ENCODE assay signal across 2 cellular contexts in the genomic region with DNA sequence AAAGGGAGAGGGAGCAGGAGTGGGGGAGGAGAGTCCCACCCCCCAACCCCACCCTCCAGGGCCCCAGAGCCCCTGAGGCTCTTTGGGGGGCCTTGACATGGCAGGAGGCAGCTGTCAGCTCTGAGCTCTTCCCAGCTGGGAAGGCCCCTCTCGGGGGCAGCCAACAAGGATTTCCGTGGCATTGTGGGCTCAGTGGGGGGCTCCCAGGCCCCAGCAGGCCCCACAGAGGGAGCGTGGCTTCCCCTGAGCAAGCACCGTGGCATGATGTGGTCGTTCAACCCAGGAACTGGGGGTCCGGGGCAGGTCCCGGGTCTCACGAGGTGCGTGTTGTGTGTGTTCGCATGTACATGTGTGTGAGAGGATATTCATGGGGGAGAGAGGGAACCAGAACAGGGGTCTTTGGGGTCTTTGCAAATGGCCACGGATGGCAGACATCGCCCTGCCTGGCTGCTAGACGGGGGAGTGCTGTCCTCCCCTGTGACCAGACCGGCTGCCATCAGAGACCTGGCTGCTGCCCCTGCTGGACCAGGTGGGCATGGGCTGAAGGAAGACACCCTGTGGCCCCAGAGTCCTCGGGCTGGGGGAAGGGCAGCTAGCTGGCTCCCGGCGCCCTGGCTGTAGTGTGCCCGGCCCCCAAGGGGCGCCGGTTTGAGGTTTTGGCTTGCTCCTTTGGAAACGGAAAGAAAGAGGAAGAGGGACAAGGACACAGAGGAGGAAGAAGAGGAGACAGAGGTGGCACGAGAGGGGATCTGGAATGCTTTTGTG.
TF ChIP-seq lines count a peak whose summit lies in the region.

No MANE protein-coding gene starts in this region.

TF ChIP-seq in IMR-90, 13 proteins besides CTCF, POLR2A, EP300 and RAD21:
- TF ChIP-seq MAZ (IDR thresholded peaks at IDR 0.05; ENCODE audit: borderline replicate concordance, low read depth, low read length), result no peak
- no peak for TF ChIP-seq NFE2L2 (IDR thresholded peaks at IDR 0.05; ENCODE audit: low read depth, low read length)
- no peak for TF ChIP-seq MAFK (IDR thresholded peaks at IDR 0.05; ENCODE audit: low read depth, low read length)
- TF ChIP-seq ELK1 (IDR thresholded peaks at IDR 0.05; ENCODE audit: borderline replicate concordance, low read depth, low read length), result no peak
- no peak for TF ChIP-seq RFX5 (IDR thresholded peaks at IDR 0.05; ENCODE audit: low read depth, low read length)
- no peak for TF ChIP-seq MXI1 (IDR thresholded peaks at IDR 0.05; ENCODE audit: borderline replicate concordance, low read depth, low read length)
- TF ChIP-seq RCOR1 (IDR thresholded peaks at IDR 0.05; ENCODE audit: insufficient replicate concordance, low read length), result no peak
- TF ChIP-seq, protein P1, sequence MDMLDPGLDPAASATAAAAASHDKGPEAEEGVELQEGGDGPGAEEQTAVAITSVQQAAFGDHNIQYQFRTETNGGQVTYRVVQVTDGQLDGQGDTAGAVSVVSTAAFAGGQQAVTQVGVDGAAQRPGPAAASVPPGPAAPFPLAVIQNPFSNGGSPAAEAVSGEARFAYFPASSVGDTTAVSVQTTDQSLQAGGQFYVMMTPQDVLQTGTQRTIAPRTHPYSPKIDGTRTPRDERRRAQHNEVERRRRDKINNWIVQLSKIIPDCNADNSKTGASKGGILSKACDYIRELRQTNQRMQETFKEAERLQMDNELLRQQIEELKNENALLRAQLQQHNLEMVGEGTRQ (IDR thresholded peaks at IDR 0.05; ENCODE audit: low read depth, low read length), result no peak
- no peak for TF ChIP-seq SMC3 (IDR thresholded peaks at IDR 0.05; ENCODE audit: low read depth, low read length)
- TF ChIP-seq CEBPB (IDR thresholded peaks at IDR 0.05; ENCODE audit: low read depth, low read length), result no peak
- TF ChIP-seq CHD1 (IDR thresholded peaks at IDR 0.05; ENCODE audit: low read depth, low read length), result no peak
- no peak for TF ChIP-seq FOS (IDR thresholded peaks at IDR 0.05; ENCODE audit: low read depth, low read length)

TF ChIP-seq in liver, 16 proteins besides CTCF, POLR2A, EP300 and RAD21:
- TF ChIP-seq ZBTB33 (IDR thresholded peaks at IDR 0.05), result no peak
- no peak for TF ChIP-seq YY1 (IDR thresholded peaks at IDR 0.05)
- TF ChIP-seq MAX (IDR thresholded peaks at IDR 0.05), result no peak
- no peak for TF ChIP-seq GABPA (IDR thresholded peaks at IDR 0.05 in 1 of 2, conservative IDR thresholded peaks at IDR 0.05 in 1 of 2)
- TF ChIP-seq EGR1 (IDR thresholded peaks at IDR 0.05; ENCODE audit: low read depth in 2 of 2), result no peak
- TF ChIP-seq JUND (IDR thresholded peaks at IDR 0.05), result no peak
- no peak for TF ChIP-seq NR2F2 (IDR thresholded peaks at IDR 0.05)
- TF ChIP-seq FOXA2 (IDR thresholded peaks at IDR 0.05), result no peak
- TF ChIP-seq FOXA1 (IDR thresholded peaks at IDR 0.05), result no peak
- TF ChIP-seq REST (IDR thresholded peaks at IDR 0.05), result no peak
- TF ChIP-seq HNF4A (conservative IDR thresholded peaks at IDR 0.05), result no peak
- no peak for TF ChIP-seq SP1 (IDR thresholded peaks at IDR 0.05)
- TF ChIP-seq HNF4G (IDR thresholded peaks at IDR 0.05), result no peak
- no peak for TF ChIP-seq ATF3 (IDR thresholded peaks at IDR 0.05)
- TF ChIP-seq TAF1 (conservative IDR thresholded peaks at IDR 0.05), result no peak
